Comparison of ENCODE assay signal across 10 cellular contexts in the genomic region with DNA sequence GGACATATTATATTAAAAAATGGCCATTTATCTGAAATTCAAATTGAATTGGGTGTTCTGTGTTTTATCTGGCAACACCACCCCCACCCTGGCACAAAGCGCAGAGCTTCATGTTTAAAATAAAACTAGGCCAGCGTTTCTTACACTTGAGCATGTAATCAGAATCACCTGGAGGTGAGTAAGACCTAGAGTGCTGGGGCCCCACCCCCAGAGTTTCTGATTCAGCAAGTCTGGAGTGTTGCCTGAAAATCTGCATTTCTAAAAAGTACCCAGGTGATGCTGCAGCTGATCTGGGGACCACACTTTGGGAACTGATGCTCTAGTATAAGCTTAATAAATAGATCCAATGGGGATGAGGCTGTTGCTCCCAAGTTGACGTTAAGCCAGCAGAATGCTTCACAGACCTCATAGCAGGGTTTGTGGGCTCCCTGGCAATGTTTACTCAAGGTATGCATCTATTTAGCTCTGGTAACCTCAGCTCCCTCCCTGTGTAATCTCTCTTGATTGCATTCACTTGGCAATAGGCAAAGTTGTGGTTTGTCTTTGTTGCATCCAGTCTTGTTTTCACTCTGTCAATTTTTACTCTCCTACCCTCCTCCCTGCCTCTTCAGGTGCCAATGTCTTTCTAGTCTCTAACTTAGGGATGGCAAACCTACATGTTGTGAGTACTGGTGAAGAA.
DNase-seq lines count a peak whose midpoint lies in the region; ATAC-seq and TF ChIP-seq lines count a peak whose summit lies in the region.
"Had no signal": no experiment of that assay in that cellular context is flagged by ENCODE, and none has a peak within 500 bp of the region (broad histone marks: within the 10 kb centered on the region; RNA-seq: fewer than 3 reads in every experiment).

No MANE protein-coding gene starts in this region.

- no peak overlapping the region for H3K27ac ChIP-seq in CD8-positive, alpha-beta memory T cell (ENCODE audit: low read depth, low read length)
- H3K27ac ChIP-seq: C4-2B had no signal

- H3K4me1 ChIP-seq in CD8-positive, alpha-beta memory T cell (ENCODE audit: insufficient read depth, low read length) = peaks cover 13% of the 10 kb centered on the region

- peak overlapping the region in 5 of 8 donors; percentile 2 to 96 (median 50) for H3K27ac Mint-ChIP-seq in CD8-positive, alpha-beta memory T cell
- H3K27ac Mint-ChIP-seq in activated CD4-positive, alpha-beta memory T cell treated with anti-CD3 and anti-CD28 coated beads, Interleukin-2, amount 10 ng/mL, durations not matched to agents 7 days and 5 days = peak overlapping the region; percentile 64

- H3K9me3 ChIP-seq in CD8-positive, alpha-beta memory T cell (ENCODE audit: low read length) = no peaks in the 10 kb centered on the region

- no peak for TF ChIP-seq CTCF in foreskin fibroblast (IDR thresholded peaks at IDR 0.05; ENCODE audit: low read depth, low read length)

- peaks cover 0 to 11% of the 10 kb centered on the region in 2 donors for H3K27me3 Mint-ChIP-seq in CD8-positive, alpha-beta memory T cell
- no peaks in the 10 kb centered on the region for H3K27me3 Mint-ChIP-seq in activated CD4-positive, alpha-beta memory T cell treated with anti-CD3 and anti-CD28 coated beads, Interleukin-2, amount 10 ng/mL, durations not matched to agents 7 days and 5 days

- CTCF ChIA-PET in CD8-positive, alpha-beta memory T cell (lab: Charles Lee) = no interaction called here
- CTCF ChIA-PET in activated CD4-positive, alpha-beta memory T cell treated with anti-CD3 and anti-CD28 coated beads, Interleukin-2, amount 10 ng/mL, durations not matched to agents 7 days and 5 days (lab: Charles Lee) = interaction anchor here (0.5 to 1.3 kb wide), 3 partner anchors 14 to 27 kb away, joined by 3 to 5 read pairs (median 4); no protein-coding TSS in a partner anchor

- H3K4me3 ChIP-seq in CD8-positive, alpha-beta memory T cell (ENCODE audit: low read length) = no peak overlapping the region
- H3K4me3 ChIP-seq in foreskin fibroblast (ENCODE audit: low read depth in 1 of 2, low read length in 2 of 2) = no peak overlapping the region

- ATAC-seq in GM19452 (IDR thresholded peaks at IDR 0.05; ENCODE audit: unreplicated experiment) = peak; percentile 83
- peak; percentile 59 for ATAC-seq in HG03066 (IDR thresholded peaks at IDR 0.05; ENCODE audit: low read depth, unreplicated experiment)

- no peaks in the 10 kb centered on the region for H3K36me3 Mint-ChIP-seq in CD8-positive, alpha-beta memory T cell
- no peaks in the 10 kb centered on the region for H3K36me3 Mint-ChIP-seq in activated CD4-positive, alpha-beta memory T cell treated with anti-CD3 and anti-CD28 coated beads, Interleukin-2, amount 10 ng/mL, durations not matched to agents 7 days and 5 days (ENCODE audit: low read depth)

- no peaks in the 10 kb centered on the region for H3K36me3 ChIP-seq in CD8-positive, alpha-beta memory T cell (ENCODE audit: insufficient read depth, low read length)

- peaks cover 12 to 42% (median 25%) of the 10 kb centered on the region in 3 donors for H3K4me1 Mint-ChIP-seq in CD8-positive, alpha-beta memory T cell
- peaks cover 26% of the 10 kb centered on the region for H3K4me1 Mint-ChIP-seq in activated CD4-positive, alpha-beta memory T cell treated with anti-CD3 and anti-CD28 coated beads, Interleukin-2, amount 10 ng/mL, durations not matched to agents 7 days and 5 days

- DNase-seq in CD8-positive, alpha-beta memory T cell = no peak
- peak; percentile 47 for DNase-seq in activated CD4-positive, alpha-beta memory T cell treated with anti-CD3 and anti-CD28 coated beads, Interleukin-2, amount 10 ng/mL, durations not matched to agents 7 days and 5 days
- DNase-seq in A172 (ENCODE audit: low spot score) = no peak
- DNase-seq in NCI-H774 (lab: John Stamatoyannopoulos, UW) = no peak
- DNase-seq in foreskin fibroblast = no peak
- no peak for DNase-seq in NCI-H2196 treated with DMSO at 0.1 percent for 48 hours (lab: John Stamatoyannopoulos, UW; ENCODE audit: unreplicated experiment)
- DNase-seq: NCI-H82 had no signal

- H3K4me3 Mint-ChIP-seq in CD8-positive, alpha-beta memory T cell = peak overlapping the region in 1 of 7 donors; percentile 20
- H3K4me3 Mint-ChIP-seq in activated CD4-positive, alpha-beta memory T cell treated with anti-CD3 and anti-CD28 coated beads, Interleukin-2, amount 10 ng/mL, durations not matched to agents 7 days and 5 days = no peak overlapping the region

- H3K9me3 Mint-ChIP-seq in CD8-positive, alpha-beta memory T cell = no peaks in the 10 kb centered on the region
- H3K9me3 Mint-ChIP-seq in activated CD4-positive, alpha-beta memory T cell treated with anti-CD3 and anti-CD28 coated beads, Interleukin-2, amount 10 ng/mL, durations not matched to agents 7 days and 5 days = no peaks in the 10 kb centered on the region

- H3K27me3 ChIP-seq in CD8-positive, alpha-beta memory T cell (ENCODE audit: insufficient read depth, low read length, poor library complexity, severe bottlenecking) = no peaks in the 10 kb centered on the region

- POLR2A ChIA-PET in CD8-positive, alpha-beta memory T cell (lab: Charles Lee) = no interaction called here
- POLR2A ChIA-PET in activated CD4-positive, alpha-beta memory T cell treated with anti-CD3 and anti-CD28 coated beads, Interleukin-2, amount 10 ng/mL, durations not matched to agents 7 days and 5 days (lab: Charles Lee) = interaction anchor here (0.9 to 1.6 kb wide), 4 partner anchors 15 to 116 kb away, joined by 5 to 8 read pairs (median 6); no protein-coding TSS in a partner anchor
